12 cellular contexts compared by ENCODE assay signal in genomic region chr17:16040710-16041251, GRCh38. TPM values are rescaled to one million over a fixed set of nuclear protein-coding genes. Genes with fewer than 3 reads are reported as not detected.
A peak's percentile ranks its signal among the peaks of the same experiment; 100 is the strongest.
DNase-seq lines count a peak whose midpoint lies in the region; ATAC-seq and TF ChIP-seq lines count a peak whose summit lies in the region.
"Had no signal": no experiment of that assay in that cellular context is flagged by ENCODE, and none has a peak within 500 bp of the region (broad histone marks: within the 10 kb centered on the region; RNA-seq: fewer than 3 reads in every experiment).

No MANE protein-coding gene starts in this region.

- H3K4me3 ChIP-seq in heart left ventricle (no peak overlapping the region), right lobe of liver (no peak overlapping the region), urinary bladder (ENCODE audit: low read depth, low read length) (no peak overlapping the region)

- DNase-seq in heart left ventricle: no peak
- DNase-seq in cardiac septum (ENCODE audit: low spot score): no peak
- DNase-seq in cerebellum (ENCODE audit: low spot score): peak; percentile 34
- DNase-seq in right lobe of liver: peak; percentile 53 to 92 (median 72)
- no peak for DNase-seq in COLO668 (lab: John Stamatoyannopoulos, UW; ENCODE audit: unreplicated experiment)
- DNase-seq: activated CD4-positive, alpha-beta T cell treated with anti-CD3 and anti-CD28 coated beads, Interleukin-2, amount 10 ng/mL, durations not matched to agents 24 days and 14 days; activated naive CD4-positive, alpha-beta T cell treated with anti-CD3 and anti-CD28 coated beads, Interleukin-2, amount 10 ng/mL, durations not matched to agents 7 days and 5 days; H9; NCI-H526 had no signal

- intact Hi-C loops in heart left ventricle (cut with DNase I) (no loop called here), cardiac septum (cut with DNase I) (no loop called here), right lobe of liver (cut with DNase I) (no loop called here)

- 83 to 93% (median 88%) methylated on average over 4 of the region's 4 CpGs for WGBS in heart left ventricle, 4 donors
- 29% methylated on average over 4 of the region's 4 CpGs for WGBS in right lobe of liver (ENCODE audit: insufficient coverage, low coverage, low lambda C conversion rate, missing lambda C conversion rate)
- whole genome bisulfite sequencing in urinary bladder: 67% methylated on average over 4 of the region's 4 CpGs

- ATAC-seq in heart left ventricle (peak in 3 of 4 donors; percentile 10 to 50 (median 18)), right lobe of liver (peak; percentile 68 to 83 (median 76)), GM21737 (IDR thresholded peaks at IDR 0.05; ENCODE audit: unreplicated experiment) (no peak), HG03139 (IDR thresholded peaks at IDR 0.05; ENCODE audit: unreplicated experiment) (no peak)

- peaks cover 0 to 4% (median 0%) of the 10 kb centered on the region in 12 donors for H3K4me1 ChIP-seq in heart left ventricle
- peaks cover 0 to 36% (median 11%) of the 10 kb centered on the region in 4 donors for H3K4me1 ChIP-seq in right lobe of liver
- no peaks in the 10 kb centered on the region for H3K4me1 ChIP-seq in urinary bladder (ENCODE audit: insufficient read depth)

- H3K27me3 ChIP-seq in heart left ventricle (no peaks in the 10 kb centered on the region), right lobe of liver (no peaks in the 10 kb centered on the region)

- TF ChIP-seq CTCF in heart left ventricle (IDR thresholded peaks at IDR 0.05) (no peak), right lobe of liver (IDR thresholded peaks at IDR 0.05) (no peak)

- no peaks in the 10 kb centered on the region for H3K9me3 ChIP-seq in heart left ventricle
- H3K9me3 ChIP-seq in right lobe of liver: no peaks in the 10 kb centered on the region

- H3K27ac ChIP-seq in heart left ventricle (no peak overlapping the region), right lobe of liver (peak overlapping the region; percentile 73 to 93 (median 92)), urinary bladder (ENCODE audit: low read depth) (peak overlapping the region; percentile 56)

- H3K36me3 ChIP-seq in heart left ventricle (peaks cover 0 to 100% (median 99%) of the 10 kb centered on the region in 9 donors), right lobe of liver (peaks cover 0 to 10% (median 1%) of the 10 kb centered on the region in 4 donors), urinary bladder (ENCODE audit: insufficient read depth) (peaks cover 5% of the 10 kb centered on the region)

- no peak for TF ChIP-seq POLR2A in heart left ventricle (IDR thresholded peaks at IDR 0.05)
- TF ChIP-seq POLR2A in right lobe of liver (IDR thresholded peaks at IDR 0.05): peak; percentile 33

RNA-seq across cellular contexts. Expression of gene TTC19, which starts 41.2 kb away (rescaled TPM):
- total RNA-seq in heart left ventricle (10 to 100 TPM; 23.3 to 47.0 (median 29.0) TPM), cardiac septum (29.0 TPM), cerebellum (62.9 TPM), right lobe of liver (10 to 100 TPM; 14.3 to 32.3 (median 19.9) TPM), urinary bladder (32.7 TPM)
- polyA plus RNA-seq in heart left ventricle (10 to 100 TPM; 10.3 to 28.6 TPM), urinary bladder (17.3 TPM)

RNA-seq across cellular contexts. Expression of gene ZSWIM7, which starts 41.3 kb away (rescaled TPM):
- total RNA-seq in heart left ventricle (10 to 100 TPM; 15.3 to 41.8 (median 31.4) TPM), cardiac septum (17.8 TPM), cerebellum (12.2 TPM), right lobe of liver (10 to 100 TPM; 10.6 to 21.8 (median 11.8) TPM), urinary bladder (18.9 TPM)
- polyA plus RNA-seq in heart left ventricle (10 to 100 TPM; 35.7 to 47.3 TPM), urinary bladder (35.6 TPM)

Comparison
In these comparisons a context has a peak if more than half of its experiments do, and no peak if none do; other contexts are left out.
1. ATAC-seq: peak in heart left ventricle (3 of 4) and right lobe of liver (4 of 4); none in GM21737 (single experiment) and HG03139 (single experiment).
2. DNase-seq: peak in cerebellum (single experiment) and right lobe of liver (3 of 3); none in heart left ventricle (0 of 5), cardiac septum (single experiment) and COLO668 (single experiment).
3. H3K27ac ChIP-seq: peak in right lobe of liver (3 of 3) and urinary bladder (single experiment); none in heart left ventricle (0 of 12).